ENCODE assay signal across 8 cellular contexts in the genomic region with DNA sequence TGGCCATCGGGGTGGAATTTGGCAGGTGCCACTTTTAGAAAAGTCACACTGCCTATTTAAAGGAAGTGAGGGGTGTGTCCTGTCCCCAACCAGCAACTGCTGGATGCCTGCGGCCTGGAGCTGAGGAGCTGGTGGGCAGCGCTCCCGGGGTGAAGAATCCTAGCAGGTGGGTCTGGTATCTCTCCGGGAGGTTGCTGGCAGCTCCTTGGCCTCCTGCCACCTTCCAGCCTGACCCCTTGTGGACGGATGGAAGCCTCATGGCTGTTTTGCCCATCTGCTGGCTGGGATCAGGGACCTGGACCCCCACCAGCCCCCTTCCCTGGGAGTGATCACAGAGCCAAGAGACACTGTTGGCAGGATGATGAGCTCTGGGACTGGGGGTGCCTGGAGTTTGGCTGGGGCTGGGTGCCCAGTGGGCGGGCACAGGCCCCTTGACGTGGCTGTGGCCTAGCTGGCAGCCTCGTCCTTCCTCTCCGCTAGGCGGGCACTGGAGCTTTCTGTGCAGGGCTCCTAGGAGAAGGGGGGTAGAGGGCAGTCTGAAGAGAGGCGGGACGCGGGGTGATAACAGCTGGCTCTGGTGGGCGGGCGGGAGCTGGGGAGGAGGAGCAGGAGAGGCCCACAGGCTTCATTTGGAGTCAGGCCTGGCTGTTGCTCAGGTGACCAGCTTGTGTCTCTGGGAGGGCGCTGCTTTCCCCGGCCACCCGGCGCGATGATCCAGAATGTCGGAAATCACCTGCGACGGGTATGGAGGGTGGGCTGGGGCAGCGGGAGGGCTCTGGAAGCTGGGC. TPM values are rescaled to one million over a fixed set of nuclear protein-coding genes. Genes with fewer than 3 reads are reported as not detected.
DNase-seq lines count a peak whose midpoint lies in the region; ATAC-seq and TF ChIP-seq lines count a peak whose summit lies in the region.

A gene (plus strand): TSS at position 628 of the 788 bp plus-strand sequence. CDS start 82 bp downstream, at position 710.

- peaks cover 16% of the 10 kb centered on the region for H3K4me1 ChIP-seq in upper lobe of right lung

- no peaks in the 10 kb centered on the region for H3K9me3 ChIP-seq in upper lobe of right lung

- peak within 1 kb of the TSS; percentile 25 for H3K4me3 ChIP-seq in upper lobe of right lung

- no peaks in the 10 kb centered on the region for H3K27me3 ChIP-seq in upper lobe of right lung

- H3K27ac Mint-ChIP-seq in endothelial cell (ENCODE audit: unreplicated experiment): no peak within 1 kb of the TSS

- TF ChIP-seq CTCF in endothelial cell (IDR thresholded peaks at IDR 0.05; ENCODE audit: unreplicated experiment): no peak
- TF ChIP-seq CTCF in upper lobe of right lung (IDR thresholded peaks at IDR 0.05): peak; percentile 34

- H3K27me3 Mint-ChIP-seq in endothelial cell (ENCODE audit: unreplicated experiment): peaks cover 14% of the 10 kb centered on the region

- intact Hi-C loops in upper lobe of right lung (cut with DNase I): no loop called here

- in situ Hi-C loops in G401 (cut with HindIII; ENCODE audit: low sequenced_read_pairs): no loop called here

- ATAC-seq in upper lobe of right lung (peak; percentile 84), HG02938 (IDR thresholded peaks at IDR 0.05; ENCODE audit: unreplicated experiment) (no peak), GM21447 (IDR thresholded peaks at IDR 0.05; ENCODE audit: unreplicated experiment) (no peak)

- H3K27ac ChIP-seq in upper lobe of right lung: peak within 1 kb of the TSS; percentile 30

- H3K36me3 ChIP-seq in upper lobe of right lung: no peaks in the 10 kb centered on the region

- H3K4me1 Mint-ChIP-seq in endothelial cell (ENCODE audit: unreplicated experiment): peaks cover 52% of the 10 kb centered on the region

- peaks cover 10% of the 10 kb centered on the region for H3K36me3 Mint-ChIP-seq in endothelial cell (ENCODE audit: low read depth, unreplicated experiment)

- DNase-seq in G401 (ENCODE audit: low spot score) (peak; percentile 75), NCI-H82 treated with DMSO at 0.1 percent for 48 hours (lab: John Stamatoyannopoulos, UW; ENCODE audit: unreplicated experiment) (peak; percentile 96), endothelial cell (ENCODE audit: low spot score) (no peak), mesenteric fat pad (ENCODE audit: low spot score) (peak; percentile 90), upper lobe of right lung (peak; percentile 82)
- no peak for DNase-seq in activated CD8-positive, alpha-beta memory T cell treated with anti-CD3 and anti-CD28 coated beads for 24 hours

- no peaks in the 10 kb centered on the region for H3K9me3 Mint-ChIP-seq in endothelial cell (ENCODE audit: unreplicated experiment)

- no peak within 1 kb of the TSS for H3K4me3 Mint-ChIP-seq in endothelial cell (ENCODE audit: unreplicated experiment)

RNA-seq across cellular contexts. Expression of the gene that starts here (rescaled TPM):
- 7.1 and 13.6 TPM in 2 replicates for total RNA-seq in G401 (2014; rRNA removed; shearing (Covaris generic))
- total RNA-seq in endothelial cell (ENCODE audit: unreplicated experiment) (35.6 TPM), mesenteric fat pad (3.6 TPM), upper lobe of right lung (5.0 TPM)

Comparison
In these comparisons a context has a peak if more than half of its experiments do, and no peak if none do; other contexts are left out.
1. DNase-seq: peak in G401 (single experiment), NCI-H82 treated with DMSO at 0.1 percent for 48 hours (single experiment), mesenteric fat pad (single experiment) and upper lobe of right lung (single experiment); none in endothelial cell (single experiment) and activated CD8-positive, alpha-beta memory T cell treated with anti-CD3 and anti-CD28 coated beads for 24 hours (single experiment).